ENCODE assay signal across 3 cellular contexts in the genomic region with DNA sequence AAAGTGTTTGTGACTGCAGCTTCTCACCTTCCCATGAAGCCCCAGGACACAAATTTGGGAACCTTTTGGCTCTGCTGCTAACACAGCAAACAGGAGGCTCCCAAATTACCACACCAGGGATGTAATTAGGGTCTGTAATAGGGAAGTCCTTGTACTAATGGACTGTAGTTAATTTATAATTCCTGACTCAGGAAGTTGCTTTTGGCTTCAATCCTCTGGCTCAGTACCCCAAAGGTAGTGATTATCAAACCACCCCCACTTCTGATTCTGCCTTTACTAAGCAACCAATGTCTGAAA.
TF ChIP-seq lines count a peak whose summit lies in the region.

No MANE protein-coding gene starts in this region.

TF ChIP-seq in A549, 52 proteins besides CTCF, POLR2A, EP300 and RAD21:
- TF ChIP-seq TP53 (CRISPR knock-in tag; IDR thresholded peaks at IDR 0.05): no peak
- no peak for TF ChIP-seq CBX8 (IDR thresholded peaks at IDR 0.05)
- no peak for TF ChIP-seq CEBPB (IDR thresholded peaks at IDR 0.05)
- no peak for TF ChIP-seq ZSCAN20 (CRISPR knock-in tag; IDR thresholded peaks at IDR 0.05)
- TF ChIP-seq FOSB (CRISPR knock-in tag; IDR thresholded peaks at IDR 0.05): no peak
- no peak for TF ChIP-seq CBX2 (IDR thresholded peaks at IDR 0.05; ENCODE audit: borderline replicate concordance, low read depth)
- no peak for TF ChIP-seq CHD2 (IDR thresholded peaks at IDR 0.05; ENCODE audit: low read length, partially characterized antibody)
- TF ChIP-seq FOSL2 (IDR thresholded peaks at IDR 0.05): no peak
- no peak for TF ChIP-seq FOSL2 (CRISPR knock-in tag; IDR thresholded peaks at IDR 0.05)
- TF ChIP-seq PHF8 (IDR thresholded peaks at IDR 0.05; ENCODE audit: borderline replicate concordance, low read depth): no peak
- no peak for TF ChIP-seq RARB (CRISPR knock-in tag; IDR thresholded peaks at IDR 0.05)
- TF ChIP-seq, protein P1, sequence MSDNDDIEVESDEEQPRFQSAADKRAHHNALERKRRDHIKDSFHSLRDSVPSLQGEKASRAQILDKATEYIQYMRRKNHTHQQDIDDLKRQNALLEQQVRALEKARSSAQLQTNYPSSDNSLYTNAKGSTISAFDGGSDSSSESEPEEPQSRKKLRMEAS (IDR thresholded peaks at IDR 0.05): no peak
- TF ChIP-seq TFCP2L1 (CRISPR knock-in tag; IDR thresholded peaks at IDR 0.05): no peak
- no peak for TF ChIP-seq SREBF2 (IDR thresholded peaks at IDR 0.05)
- no peak for TF ChIP-seq ZC3H11A (IDR thresholded peaks at IDR 0.05)
- TF ChIP-seq BHLHE40 (IDR thresholded peaks at IDR 0.05; ENCODE audit: low read depth, low read length): no peak
- no peak for TF ChIP-seq ZNF302 (CRISPR knock-in tag; IDR thresholded peaks at IDR 0.05)
- TF ChIP-seq, protein P2, sequence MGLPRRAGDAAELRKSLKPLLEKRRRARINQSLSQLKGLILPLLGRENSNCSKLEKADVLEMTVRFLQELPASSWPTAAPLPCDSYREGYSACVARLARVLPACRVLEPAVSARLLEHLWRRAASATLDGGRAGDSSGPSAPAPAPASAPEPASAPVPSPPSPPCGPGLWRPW (IDR thresholded peaks at IDR 0.05): no peak
- TF ChIP-seq, protein P3, sequence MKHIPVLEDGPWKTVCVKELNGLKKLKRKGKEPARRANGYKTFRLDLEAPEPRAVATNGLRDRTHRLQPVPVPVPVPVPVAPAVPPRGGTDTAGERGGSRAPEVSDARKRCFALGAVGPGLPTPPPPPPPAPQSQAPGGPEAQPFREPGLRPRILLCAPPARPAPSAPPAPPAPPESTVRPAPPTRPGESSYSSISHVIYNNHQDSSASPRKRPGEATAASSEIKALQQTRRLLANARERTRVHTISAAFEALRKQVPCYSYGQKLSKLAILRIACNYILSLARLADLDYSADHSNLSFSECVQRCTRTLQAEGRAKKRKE (CRISPR knock-in tag; IDR thresholded peaks at IDR 0.05; ENCODE audit: low read depth): no peak
- TF ChIP-seq NFE2L2 (conservative IDR thresholded peaks at IDR 0.05; ENCODE audit: low read length): no peak

TF ChIP-seq in HEK293, 187 proteins besides CTCF, POLR2A, EP300 and RAD21:
- peak; percentile 63 for TF ChIP-seq SP7 (tag by site-specific recombination; IDR thresholded peaks at IDR 0.05)
- TF ChIP-seq ZNF776 (tag by site-specific recombination; IDR thresholded peaks at IDR 0.05; ENCODE audit: borderline replicate concordance): no peak

TF ChIP-seq in H1, 55 proteins besides CTCF, POLR2A, EP300 and RAD21:
- TF ChIP-seq EGR1 (IDR thresholded peaks at IDR 0.05; ENCODE audit: borderline replicate concordance, low read depth, low read length) (no peak), BACH1 (IDR thresholded peaks at IDR 0.05; ENCODE audit: low read length) (no peak), HDAC2 (IDR thresholded peaks at IDR 0.05; ENCODE audit: borderline replicate concordance in 1 of 2, low read depth in 2 of 2, low read length in 2 of 2) (no peak), SIRT6 (IDR thresholded peaks at IDR 0.05; ENCODE audit: low read length) (no peak), ZNF274 (IDR thresholded peaks at IDR 0.05; ENCODE audit: borderline replicate concordance, extremely low read depth, low read length) (no peak), KDM4A (IDR thresholded peaks at IDR 0.05; ENCODE audit: low read depth, low read length, severe bottlenecking) (no peak)
- TF ChIP-seq, protein P1 (IDR thresholded peaks at IDR 0.05): no peak
